Comparison of ENCODE assay signal across 8 cellular contexts in genomic region chr7:50679218-50680007, GRCh38.
DNase-seq lines count a peak whose midpoint lies in the region; ATAC-seq and TF ChIP-seq lines count a peak whose summit lies in the region.

No MANE protein-coding gene starts in this region.

- POLR2A ChIA-PET in naive thymus-derived CD8-positive, alpha-beta T cell (lab: Charles Lee) = no interaction called here

- no peak overlapping the region for H3K4me3 Mint-ChIP-seq in endodermal cell
- no peak overlapping the region for H3K4me3 Mint-ChIP-seq in naive thymus-derived CD8-positive, alpha-beta T cell
- no peak overlapping the region for H3K4me3 Mint-ChIP-seq in activated T-cell treated with anti-CD3 and anti-CD28 coated beads, Interleukin-2, amount 50 U/mL, for 24 hours

- no peaks in the 10 kb centered on the region for H4K20me1 ChIP-seq in OCI-LY3 (ENCODE audit: insufficient read depth, low read length)

- H3K27me3 Mint-ChIP-seq in endodermal cell (ENCODE audit: insufficient read depth) = no peaks in the 10 kb centered on the region
- no peaks in the 10 kb centered on the region for H3K27me3 Mint-ChIP-seq in naive thymus-derived CD8-positive, alpha-beta T cell
- no peaks in the 10 kb centered on the region for H3K27me3 Mint-ChIP-seq in activated T-cell treated with anti-CD3 and anti-CD28 coated beads, Interleukin-2, amount 50 U/mL, for 24 hours

- no peaks in the 10 kb centered on the region for H3K9me3 Mint-ChIP-seq in endodermal cell
- no peaks in the 10 kb centered on the region for H3K9me3 Mint-ChIP-seq in naive thymus-derived CD8-positive, alpha-beta T cell
- H3K9me3 Mint-ChIP-seq in activated T-cell treated with anti-CD3 and anti-CD28 coated beads, Interleukin-2, amount 50 U/mL, for 24 hours = no peaks in the 10 kb centered on the region

- H3K4me1 ChIP-seq in OCI-LY3 (ENCODE audit: low read length) = peaks cover 13% of the 10 kb centered on the region
- H3K4me1 ChIP-seq in endodermal cell (ENCODE audit: control insufficient read depth, insufficient read depth, low read length) = peaks cover 11% of the 10 kb centered on the region

- ATAC-seq in GM21367 (IDR thresholded peaks at IDR 0.05; ENCODE audit: unreplicated experiment) = peak; percentile 51
- peak; percentile 74 to 83 for ATAC-seq in naive thymus-derived CD8-positive, alpha-beta T cell

- no peaks in the 10 kb centered on the region for H3K79me2 ChIP-seq in OCI-LY3 (ENCODE audit: low read length)

- H3K4me2 ChIP-seq in OCI-LY3 (ENCODE audit: low read length) = peak overlapping the region; percentile 32; the same call in 1 of the 2 replicates

- peak overlapping the region; percentile 35 for H3K27ac Mint-ChIP-seq in endodermal cell
- no peak overlapping the region for H3K27ac Mint-ChIP-seq in naive thymus-derived CD8-positive, alpha-beta T cell
- no peak overlapping the region for H3K27ac Mint-ChIP-seq in activated T-cell treated with anti-CD3 and anti-CD28 coated beads, Interleukin-2, amount 50 U/mL, for 24 hours

- peaks cover 6% of the 10 kb centered on the region for H3K36me3 Mint-ChIP-seq in endodermal cell (ENCODE audit: low read depth)
- H3K36me3 Mint-ChIP-seq in naive thymus-derived CD8-positive, alpha-beta T cell = no peaks in the 10 kb centered on the region
- no peaks in the 10 kb centered on the region for H3K36me3 Mint-ChIP-seq in activated T-cell treated with anti-CD3 and anti-CD28 coated beads, Interleukin-2, amount 50 U/mL, for 24 hours (ENCODE audit: low read depth)

- DNase-seq in COR-L47 (lab: John Stamatoyannopoulos, UW) (peak; percentile 70), KG1 (lab: John Stamatoyannopoulos, UW) (peak; percentile 49), endodermal cell (peak; percentile 36), COLO668 (lab: John Stamatoyannopoulos, UW; ENCODE audit: unreplicated experiment) (no peak)
- peak in 3 of 10 donors; percentile 57 to 64 (median 62) for DNase-seq in naive thymus-derived CD8-positive, alpha-beta T cell
- no peak for DNase-seq in activated T-cell treated with anti-CD3 and anti-CD28 coated beads, Interleukin-2, amount 50 U/mL, for 24 hours

- 82 to 94% methylated on average over 3 to 7 of the region's 7 CpGs for WGBS in endodermal cell (ENCODE audit: insufficient coverage in 1 of 2, insufficient read length in 1 of 2), 2 experiments

- H3K9me3 ChIP-seq in OCI-LY3 (ENCODE audit: insufficient read depth, low read length) (no peaks in the 10 kb centered on the region), endodermal cell (ENCODE audit: control insufficient read depth, low read length) (no peaks in the 10 kb centered on the region)

- peaks cover 19% of the 10 kb centered on the region for H3K27me3 ChIP-seq in OCI-LY3 (ENCODE audit: low read depth, low read length)
- no peaks in the 10 kb centered on the region for H3K27me3 ChIP-seq in endodermal cell (ENCODE audit: control insufficient read depth, insufficient read depth, low read length, poor library complexity, severe bottlenecking)

- no peak overlapping the region for H2AFZ ChIP-seq in OCI-LY3 (ENCODE audit: low read depth, low read length)

- H3K4me3 ChIP-seq in OCI-LY3 (ENCODE audit: low read length) (no peak overlapping the region), endodermal cell (ENCODE audit: low read length) (no peak overlapping the region)

- H3K9ac ChIP-seq in OCI-LY3 (ENCODE audit: low read length) = no peak overlapping the region
- H3K9ac ChIP-seq in endodermal cell (ENCODE audit: extremely low read depth, low read length, poor library complexity, severe bottlenecking) = no peak overlapping the region

- peaks cover 28% of the 10 kb centered on the region for H3K4me1 Mint-ChIP-seq in endodermal cell
- H3K4me1 Mint-ChIP-seq in naive thymus-derived CD8-positive, alpha-beta T cell = peaks cover 0 to 6% (median 2%) of the 10 kb centered on the region in 4 donors
- H3K4me1 Mint-ChIP-seq in activated T-cell treated with anti-CD3 and anti-CD28 coated beads, Interleukin-2, amount 50 U/mL, for 24 hours (ENCODE audit: low read depth) = peaks cover 1% of the 10 kb centered on the region

- H3K27ac ChIP-seq in OCI-LY3 (ENCODE audit: low read length) (no peak overlapping the region), endodermal cell (ENCODE audit: low read depth, low read length) (no peak overlapping the region)

- H3K36me3 ChIP-seq in OCI-LY3 (replicated peaks; ENCODE audit: low read depth, low read length) = no peaks in the 10 kb centered on the region
- H3K36me3 ChIP-seq in endodermal cell (ENCODE audit: control insufficient read depth, insufficient read depth, low read length) = peaks cover 28% of the 10 kb centered on the region

- TF ChIP-seq CTCF in OCI-LY3 (IDR thresholded peaks at IDR 0.05; ENCODE audit: low read depth, low read length) (peak; percentile 64), endodermal cell (conservative IDR thresholded peaks at IDR 0.05) (peak; percentile 64)

Comparison
In these comparisons a context has a peak if more than half of its experiments do, and no peak if none do; other contexts are left out.
1. DNase-seq: peak in COR-L47 (single experiment), KG1 (single experiment) and endodermal cell (single experiment); none in activated T-cell treated with anti-CD3 and anti-CD28 coated beads, Interleukin-2, amount 50 U/mL, for 24 hours (single experiment) and COLO668 (single experiment).